8 cellular contexts compared by ENCODE assay signal in the genomic region with DNA sequence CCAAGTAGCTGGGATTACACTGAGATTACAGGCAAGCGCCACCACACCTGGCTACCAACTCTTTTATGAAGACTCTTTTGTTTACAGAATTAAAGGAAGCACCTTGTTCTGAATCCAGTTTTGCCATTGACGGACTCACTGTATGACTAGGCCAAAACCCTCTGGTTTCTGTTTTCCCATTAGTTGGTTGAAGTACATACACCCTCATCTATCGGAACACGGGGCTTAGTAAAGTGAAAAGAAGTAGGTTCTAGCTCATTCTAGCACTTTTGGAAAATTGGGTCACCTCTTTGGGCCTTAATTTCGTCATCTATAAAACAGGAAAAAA.
DNase-seq lines count a peak whose midpoint lies in the region; ATAC-seq and TF ChIP-seq lines count a peak whose summit lies in the region.

No MANE protein-coding gene starts in this region.

- H3K4me1 Mint-ChIP-seq in brain: peaks cover 31% of the 10 kb centered on the region
- H3K4me1 Mint-ChIP-seq in mesothelial cell of epicardium: peaks cover 17% of the 10 kb centered on the region

- H3K4me3 Mint-ChIP-seq in brain (peak overlapping the region; percentile 89 to 94 (median 91)), mesothelial cell of epicardium (peak overlapping the region; percentile 82)

- TF ChIP-seq CTCF in 22Rv1 (IDR thresholded peaks at IDR 0.05): no peak
- no peak for TF ChIP-seq CTCF in brain (conservative IDR thresholded peaks at IDR 0.05)
- TF ChIP-seq CTCF in mesothelial cell of epicardium (IDR thresholded peaks at IDR 0.05; ENCODE audit: unreplicated experiment): no peak

- peak; percentile 4 for ATAC-seq in HG02610 (IDR thresholded peaks at IDR 0.05; ENCODE audit: unreplicated experiment)
- ATAC-seq in HG03565 (IDR thresholded peaks at IDR 0.05; ENCODE audit: unreplicated experiment): no peak
- ATAC-seq in HG03469 (IDR thresholded peaks at IDR 0.05; ENCODE audit: unreplicated experiment): no peak
- ATAC-seq in HG02840 (IDR thresholded peaks at IDR 0.05; ENCODE audit: low FRiP score, unreplicated experiment): no peak

- peak overlapping the region; percentile 94 to 100 (median 98) for H3K27ac Mint-ChIP-seq in brain
- peak overlapping the region; percentile 96 for H3K27ac Mint-ChIP-seq in mesothelial cell of epicardium

- peaks cover 0 to 3% (median 0%) of the 10 kb centered on the region in 5 experiments for H3K9me3 Mint-ChIP-seq in brain
- no peaks in the 10 kb centered on the region for H3K9me3 Mint-ChIP-seq in mesothelial cell of epicardium

- H3K27me3 Mint-ChIP-seq in brain (peaks cover 4% of the 10 kb centered on the region), mesothelial cell of epicardium (ENCODE audit: low read depth) (no peaks in the 10 kb centered on the region)

- DNase-seq in mesothelial cell of epicardium (ENCODE audit: low spot score in 2 of 2, unreplicated experiment in 2 of 2) (no peak), NCI-H2227 (lab: John Stamatoyannopoulos, UW; ENCODE audit: unreplicated experiment) (no peak)

- peaks cover 32% of the 10 kb centered on the region for H3K36me3 Mint-ChIP-seq in brain
- H3K36me3 Mint-ChIP-seq in mesothelial cell of epicardium: peaks cover 9% of the 10 kb centered on the region

- H3K27ac ChIP-seq in 22Rv1: peak overlapping the region; percentile 66
